ENCODE assay signal across 1 cellular context in genomic region chr10:90413196-90413595, GRCh38.
TF ChIP-seq lines count a peak whose summit lies in the region.

No MANE protein-coding gene starts in this region.

TF ChIP-seq in GM23338, 12 proteins besides CTCF, POLR2A, EP300 and RAD21 (continued from another document):
- TF ChIP-seq ZNF462 (CRISPR knock-in tag; IDR thresholded peaks at IDR 0.05) = no peak
